9 cellular contexts compared by ENCODE assay signal in the genomic region with DNA sequence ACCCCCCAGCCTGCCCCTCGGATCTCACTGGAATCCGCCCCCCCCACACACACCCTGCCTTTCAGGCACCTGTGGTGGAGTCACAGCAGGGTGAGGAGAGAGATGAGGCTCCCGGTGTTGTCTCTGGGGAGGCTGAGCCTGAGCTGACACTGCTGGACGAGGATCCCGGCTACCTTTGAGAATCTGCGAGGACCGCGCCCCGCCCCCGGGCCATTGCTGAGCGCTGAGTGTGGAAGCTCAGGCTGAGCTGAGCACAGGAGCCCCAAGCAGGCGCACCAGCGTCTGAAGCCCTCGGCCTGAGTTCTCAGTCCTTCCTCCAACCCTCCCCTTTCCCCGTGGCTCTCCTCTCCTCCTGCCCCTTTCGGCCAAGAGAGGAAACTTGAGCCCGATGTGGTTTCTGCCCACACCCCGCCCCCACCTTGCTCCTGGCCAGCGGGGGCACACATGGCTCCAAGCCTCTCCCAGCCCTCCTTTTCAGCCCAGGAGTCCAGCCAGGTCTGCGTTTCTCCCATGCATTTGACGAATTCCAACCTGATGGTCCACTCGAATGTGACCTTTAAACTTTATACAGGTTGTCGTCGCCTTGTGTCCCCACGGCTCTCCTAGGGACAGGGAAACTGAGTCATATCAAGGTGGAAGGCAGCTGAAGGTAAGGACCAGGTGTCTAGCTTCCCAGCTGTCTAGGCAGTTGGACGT. TPM values are rescaled to one million over a fixed set of nuclear protein-coding genes. Genes with fewer than 3 reads are reported as not detected.
DNase-seq lines count a peak whose midpoint lies in the region; ATAC-seq and TF ChIP-seq lines count a peak whose summit lies in the region.
"Had no signal": no experiment of that assay in that cellular context is flagged by ENCODE, and none has a peak within 500 bp of the region (broad histone marks: within the 10 kb centered on the region; RNA-seq: fewer than 3 reads in every experiment).

A gene (minus strand): TSS at position 284 of the 696 bp plus-strand sequence. CDS start 5,767 bp downstream, outside the sequence.

- peak within 1 kb of the TSS in 4 of 5 donors; percentile 29 to 61 (median 52) for H3K4me3 Mint-ChIP-seq in immature natural killer cell

- peak; percentile 82 for DNase-seq in AG20443 (ENCODE audit: low spot score)
- no peak for DNase-seq in Panc1 (ENCODE audit: low read depth, low spot score)
- DNase-seq in body of pancreas = peak; percentile 59 to 74 (median 66)
- no peak for DNase-seq in immature natural killer cell
- peak; percentile 35 for DNase-seq in stimulated activated CD4-positive, alpha-beta T cell treated with anti-CD3 and anti-CD28 coated beads, Interleukin-4, amount 100 ng/mL, for 24 hours

- H3K27me3 Mint-ChIP-seq in immature natural killer cell (ENCODE audit: low read depth in 3 of 3) = peaks cover 10 to 19% (median 16%) of the 10 kb centered on the region in 3 donors

- intact Hi-C loops in Panc1 (cut with micrococcal nuclease; ENCODE audit: unreplicated experiment) = no loop called here
- intact Hi-C loops in body of pancreas (cut with DNase I) = no loop called here

- ATAC-seq in Panc1 (peak; percentile 82), body of pancreas (peak; percentile 69), HG02678 (IDR thresholded peaks at IDR 0.05; ENCODE audit: unreplicated experiment) (no peak), HG03135 (IDR thresholded peaks at IDR 0.05; ENCODE audit: unreplicated experiment) (no peak)

- peaks cover 45 to 60% of the 10 kb centered on the region in 2 donors for H3K4me1 Mint-ChIP-seq in immature natural killer cell

- no peaks in the 10 kb centered on the region for H3K9me3 ChIP-seq in HEK293 (ENCODE audit: control insufficient read depth, insufficient read depth, low read depth, low read length)
- H3K9me3 ChIP-seq in Panc1 (ENCODE audit: control insufficient read depth, insufficient read depth, low read depth, low read length) = no peaks in the 10 kb centered on the region
- no peaks in the 10 kb centered on the region for H3K9me3 ChIP-seq in body of pancreas

- peaks cover 6% of the 10 kb centered on the region for H3K4me1 ChIP-seq in HEK293 (ENCODE audit: control insufficient read depth, insufficient read depth, low read length)
- peaks cover 14% of the 10 kb centered on the region for H3K4me1 ChIP-seq in Panc1 (ENCODE audit: control insufficient read depth, insufficient read depth, low read length)
- peaks cover 26% of the 10 kb centered on the region for H3K4me1 ChIP-seq in body of pancreas

- H3K27ac Mint-ChIP-seq in immature natural killer cell = peak within 1 kb of the TSS in 1 of 6 donors; percentile 69

- H3K27ac ChIP-seq in HEK293 (ENCODE audit: extremely low read depth, low read depth, low read length) = no peak within 1 kb of the TSS; the same call in 1 of the 2 replicates
- 0 out of 2 replicates have a peak within 1 kb of the TSS, but pooled peaks have one; percentile 23 for H3K27ac ChIP-seq in Panc1 (ENCODE audit: low read length)
- no peak within 1 kb of the TSS for H3K27ac ChIP-seq in body of pancreas
- H3K27ac ChIP-seq: epithelial cell of prostate had no signal

- peak in 1 of 3 donors; percentile 31 for TF ChIP-seq POLR2A in body of pancreas (IDR thresholded peaks at IDR 0.05)

- in situ Hi-C loops in Panc1 (cut with HindIII; ENCODE audit: low pct_unique_long_range_greater_than_20kb, low sequenced_read_pairs) = no loop called here

- H3K4me3 ChIP-seq in HEK293 (ENCODE audit: low read depth, low read length) (peak within 1 kb of the TSS; percentile 25), Panc1 (ENCODE audit: low read depth in 2 of 2, low read length in 2 of 2) (peak within 1 kb of the TSS; percentile 7 to 23; a peak in 3 of 4 replicates), body of pancreas (peak within 1 kb of the TSS in 1 of 2 donors; percentile 8)

- H3K36me3 ChIP-seq in HEK293 (ENCODE audit: control insufficient read depth in 2 of 2, insufficient read depth in 1 of 2, low read length in 2 of 2) = no peaks in the 10 kb centered on the region
- H3K36me3 ChIP-seq in Panc1 (ENCODE audit: control insufficient read depth, insufficient read depth, low read length) = no peaks in the 10 kb centered on the region
- no peaks in the 10 kb centered on the region for H3K36me3 ChIP-seq in body of pancreas (replicated peaks in 1 of 2; ENCODE audit: insufficient read depth in 1 of 2, low read depth in 2 of 2)

- no TSS peak for BruUV-seq in Panc1 (replicated peaks; lab: Mats Ljungman, UMichigan)

- POLR2A ChIA-PET in HEK293 (lab: Yijun Ruan, JAX) = interaction anchor here (0.5 to 3.0 kb wide), 8 partner anchors 9 to 1524 kb away, joined by 3 to 25 read pairs (median 6); a partner anchor contains a TSS
- POLR2A ChIA-PET in Panc1 (lab: Charles Lee) = no interaction called here

- WGBS in body of pancreas, 2 donors = 1% methylated on average over 15 to 25 of the region's 26 CpGs

- CTCF ChIA-PET in HEK293 (lab: Yijun Ruan, JAX) = interaction anchor here (0.6 to 4.1 kb wide), 8 partner anchors 14 to 92 kb away, joined by 3 to 31 read pairs (median 7); a partner anchor contains a TSS
- CTCF ChIA-PET in Panc1 (lab: Charles Lee) = interaction anchor here (0.5 to 1.9 kb wide), 2 partner anchors 20 to 24 kb away, joined by 3 to 6 read pairs; a partner anchor contains a TSS

- TF ChIP-seq CTCF in HEK293 (tag by site-specific recombination; IDR thresholded peaks at IDR 0.05) = peak; percentile 45; the same call in 1 of the 2 replicates
- TF ChIP-seq CTCF in Panc1 (IDR thresholded peaks at IDR 0.05) = no peak
- peak in 3 of 7 experiments; percentile 16 to 22 (median 22) for TF ChIP-seq CTCF in body of pancreas (IDR thresholded peaks at IDR 0.05)

- H3K27me3 ChIP-seq in Panc1 (ENCODE audit: control insufficient read depth, insufficient read depth, low read length) (peaks cover 13% of the 10 kb centered on the region; the same call in 1 of the 2 replicates), body of pancreas (no peaks in the 10 kb centered on the region)

- H3K9me3 Mint-ChIP-seq in immature natural killer cell = no peaks in the 10 kb centered on the region

- H3K36me3 Mint-ChIP-seq in immature natural killer cell = no peaks in the 10 kb centered on the region

TF ChIP-seq in HEK293, 187 proteins besides CTCF, POLR2A, EP300 and RAD21 (continues in another document):
- TF ChIP-seq ZFHX2 (tag by site-specific recombination; conservative IDR thresholded peaks at IDR 0.05) = peak; percentile 96
- peak; percentile 75 for TF ChIP-seq ZBTB8A (tag by site-specific recombination; IDR thresholded peaks at IDR 0.05)
- peak; percentile 44; the same call in 1 of the 2 replicates for TF ChIP-seq ZBTB20 (tag by site-specific recombination; IDR thresholded peaks at IDR 0.05)
- TF ChIP-seq, protein P1, sequence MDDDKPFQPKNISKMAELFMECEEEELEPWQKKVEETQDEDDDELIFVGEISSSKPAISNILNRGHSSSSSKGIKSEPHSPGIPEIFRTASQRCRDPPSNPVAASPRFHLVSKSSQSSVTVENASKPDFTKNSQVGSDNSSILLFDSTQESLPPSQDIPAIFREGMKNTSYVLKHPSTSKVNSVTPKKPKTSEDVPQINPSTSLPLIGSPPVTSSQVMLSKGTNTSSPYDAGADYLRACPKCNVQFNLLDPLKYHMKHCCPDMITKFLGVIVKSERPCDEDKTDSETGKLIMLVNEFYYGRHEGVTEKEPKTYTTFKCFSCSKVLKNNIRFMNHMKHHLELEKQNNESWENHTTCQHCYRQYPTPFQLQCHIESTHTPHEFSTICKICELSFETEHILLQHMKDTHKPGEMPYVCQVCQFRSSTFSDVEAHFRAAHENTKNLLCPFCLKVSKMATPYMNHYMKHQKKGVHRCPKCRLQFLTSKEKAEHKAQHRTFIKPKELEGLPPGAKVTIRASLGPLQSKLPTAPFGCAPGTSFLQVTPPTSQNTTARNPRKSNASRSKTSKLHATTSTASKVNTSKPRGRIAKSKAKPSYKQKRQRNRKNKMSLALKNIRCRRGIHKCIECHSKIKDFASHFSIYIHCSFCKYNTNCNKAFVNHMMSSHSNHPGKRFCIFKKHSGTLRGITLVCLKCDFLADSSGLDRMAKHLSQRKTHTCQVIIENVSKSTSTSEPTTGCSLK (tag by site-specific recombination; IDR thresholded peaks at IDR 0.05) = no peak
- TF ChIP-seq, protein P2, sequence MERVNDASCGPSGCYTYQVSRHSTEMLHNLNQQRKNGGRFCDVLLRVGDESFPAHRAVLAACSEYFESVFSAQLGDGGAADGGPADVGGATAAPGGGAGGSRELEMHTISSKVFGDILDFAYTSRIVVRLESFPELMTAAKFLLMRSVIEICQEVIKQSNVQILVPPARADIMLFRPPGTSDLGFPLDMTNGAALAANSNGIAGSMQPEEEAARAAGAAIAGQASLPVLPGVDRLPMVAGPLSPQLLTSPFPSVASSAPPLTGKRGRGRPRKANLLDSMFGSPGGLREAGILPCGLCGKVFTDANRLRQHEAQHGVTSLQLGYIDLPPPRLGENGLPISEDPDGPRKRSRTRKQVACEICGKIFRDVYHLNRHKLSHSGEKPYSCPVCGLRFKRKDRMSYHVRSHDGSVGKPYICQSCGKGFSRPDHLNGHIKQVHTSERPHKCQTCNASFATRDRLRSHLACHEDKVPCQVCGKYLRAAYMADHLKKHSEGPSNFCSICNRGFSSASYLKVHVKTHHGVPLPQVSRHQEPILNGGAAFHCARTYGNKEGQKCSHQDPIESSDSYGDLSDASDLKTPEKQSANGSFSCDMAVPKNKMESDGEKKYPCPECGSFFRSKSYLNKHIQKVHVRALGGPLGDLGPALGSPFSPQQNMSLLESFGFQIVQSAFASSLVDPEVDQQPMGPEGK (tag by site-specific recombination; IDR thresholded peaks at IDR 0.05) = peak; percentile 62; the same call in 1 of the 2 replicates
- TF ChIP-seq, protein P3, sequence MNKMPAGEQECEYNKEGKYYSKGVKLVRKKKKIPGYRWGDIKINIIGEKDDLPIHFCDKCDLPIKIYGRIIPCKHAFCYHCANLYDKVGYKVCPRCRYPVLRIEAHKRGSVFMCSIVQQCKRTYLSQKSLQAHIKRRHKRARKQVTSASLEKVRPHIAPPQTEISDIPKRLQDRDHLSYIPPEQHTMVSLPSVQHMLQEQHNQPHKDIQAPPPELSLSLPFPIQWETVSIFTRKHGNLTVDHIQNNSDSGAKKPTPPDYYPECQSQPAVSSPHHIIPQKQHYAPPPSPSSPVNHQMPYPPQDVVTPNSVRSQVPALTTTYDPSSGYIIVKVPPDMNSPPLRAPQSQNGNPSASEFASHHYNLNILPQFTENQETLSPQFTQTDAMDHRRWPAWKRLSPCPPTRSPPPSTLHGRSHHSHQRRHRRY (tag by site-specific recombination; IDR thresholded peaks at IDR 0.05) = no peak
- peak; percentile 55 for TF ChIP-seq ZNF600 (tag by site-specific recombination; IDR thresholded peaks at IDR 0.05)
- peak; percentile 39; the same call in 1 of the 2 replicates for TF ChIP-seq KLF16 (tag by site-specific recombination; IDR thresholded peaks at IDR 0.05)
- peak; percentile 68 for TF ChIP-seq KLF1 (tag by site-specific recombination; IDR thresholded peaks at IDR 0.05)
- no peak for TF ChIP-seq HOXC10 (CRISPR knock-in tag; IDR thresholded peaks at IDR 0.05)
- no peak for TF ChIP-seq ZNF174 (tag by site-specific recombination; IDR thresholded peaks at IDR 0.05)
- TF ChIP-seq GLIS1 (tag by site-specific recombination; IDR thresholded peaks at IDR 0.05) = peak; percentile 39

RNA-seq across cellular contexts. Expression of the gene that starts here (rescaled TPM):
- total RNA-seq in Panc1 (2021; ENCODE audit: unreplicated experiment) = 0.26 TPM
- 0.24 TPM for polyA plus RNA-seq in Panc1 (2012; ENCODE audit: insufficient read length)
- total RNA-seq in body of pancreas = under 1 TPM in 1 of 2 donors, not detected in 1; 0.26 TPM
- 1 to 10 TPM; 1.6 to 3.6 (median 2.0) TPM for polyA plus RNA-seq in immature natural killer cell

Comparison
In these comparisons a context has a peak if more than half of its experiments do, and no peak if none do; other contexts are left out.
1. Peak in ATAC-seq, H3K4me3 ChIP-seq and H3K27ac ChIP-seq in Panc1; RNA of the gene not detected or under 1 TPM.
2. Peak in DNase-seq and ATAC-seq in body of pancreas; RNA of the gene not detected or under 1 TPM.
3. DNase-seq: peak in AG20443 (single experiment) and stimulated activated CD4-positive, alpha-beta T cell treated with anti-CD3 and anti-CD28 coated beads, Interleukin-4, amount 100 ng/mL, for 24 hours (single experiment); none in Panc1 (single experiment) and immature natural killer cell (0 of 3).